In genomic region chr2:143551946-143552655, GRCh38 we compare ENCODE assay signal across 31 cellular contexts.
DNase-seq lines count a peak whose midpoint lies in the region; TF ChIP-seq lines count a peak whose summit lies in the region.
"Had no signal": no experiment of that assay in that cellular context is flagged by ENCODE, and none has a peak within 500 bp of the region (broad histone marks: within the 10 kb centered on the region; RNA-seq: fewer than 3 reads in every experiment).

No MANE protein-coding gene starts in this region.

- no CpG with 5 or more reads among the region's 9 CpGs for WGBS in trophoblast cell (ENCODE audit: extremely low coverage, insufficient coverage, insufficient read length)

- H3K4me2 ChIP-seq in trophoblast cell (ENCODE audit: low read length) = no peak overlapping the region

- H3K9me3 ChIP-seq in SJCRH30 (replicated peaks) (no peaks in the 10 kb centered on the region), trophoblast cell (ENCODE audit: insufficient read depth, low read depth, low read length) (no peaks in the 10 kb centered on the region)
- H3K9me3 ChIP-seq: ascending aorta, HAP-1, right lobe of liver had no signal

- CTCF ChIA-PET in activated naive CD4-positive, alpha-beta T cell treated with anti-CD3 and anti-CD28 coated beads, Interleukin-2, amount 10 ng/mL, durations not matched to agents 7 days and 5 days (lab: Charles Lee) = no interaction called here

- H3K4me1 Mint-ChIP-seq in activated naive CD4-positive, alpha-beta T cell treated with anti-CD3 and anti-CD28 coated beads, Interleukin-2, amount 10 ng/mL, durations not matched to agents 7 days and 5 days = no peaks in the 10 kb centered on the region
- H3K4me1 Mint-ChIP-seq: neural crest cell had no signal

- H3K79me2 ChIP-seq in trophoblast cell (ENCODE audit: control insufficient read depth, insufficient read depth, low read length, poor library complexity) = no peaks in the 10 kb centered on the region

- H3K18ac ChIP-seq in trophoblast cell (ENCODE audit: low read length) = no peak overlapping the region

- H3K36me3 Mint-ChIP-seq in activated naive CD4-positive, alpha-beta T cell treated with anti-CD3 and anti-CD28 coated beads, Interleukin-2, amount 10 ng/mL, durations not matched to agents 7 days and 5 days = peaks cover 38% of the 10 kb centered on the region

- H4K12ac ChIP-seq in trophoblast cell (ENCODE audit: low read depth, low read length) = no peak overlapping the region

- H2BK5ac ChIP-seq in trophoblast cell (ENCODE audit: low read depth, low read length, poor library complexity) = no peak overlapping the region

- DNase-seq in EL (peak; percentile 3), SJCRH30 (peak; percentile 43 to 80), fibroblast of villous mesenchyme (ENCODE audit: low read depth) (peak; percentile 73), trophoblast cell (peak; percentile 45 to 65), SW 1271 (lab: John Stamatoyannopoulos, UW) (no peak), hippocampal formation (lab: John Stamatoyannopoulos, UW) (no peak), activated gamma-delta T cell treated with Interleukin-2 at 50 U/mL for 16 hours (no peak)
- no peak for DNase-seq in activated naive CD4-positive, alpha-beta T cell treated with anti-CD3 and anti-CD28 coated beads, Interleukin-2, amount 10 ng/mL, durations not matched to agents 7 days and 5 days
- DNase-seq: activated CD4-positive, alpha-beta T cell treated with anti-CD3 and anti-CD28 coated beads for 4 hours; activated CD8-positive, alpha-beta T cell treated with anti-CD3 and anti-CD28 coated beads, Interleukin-2, amount 10 ng/mL, durations not matched to agents 7 days and 5 days; activated naive CD8-positive, alpha-beta T cell treated with anti-CD3 and anti-CD28 coated beads for 36 hours; CD8-positive, alpha-beta memory T cell; cortex of kidney; effector memory CD4-positive, alpha-beta T cell; foreskin fibroblast; head of caudate nucleus; KBM-7; MM.1S; NCI-H1930; NCI-H524 treated with DMSO at 0.1 percent for 48 hours; PC-3; right lobe of liver; Right ventricle myocardium superior; stimulated activated CD4-positive, alpha-beta T cell treated with anti-CD3 and anti-CD28 coated beads, Interleukin-4, amount 100 ng/mL, for 4 hours had no signal

- H3K36me3 ChIP-seq in SJCRH30 (no peaks in the 10 kb centered on the region), trophoblast cell (ENCODE audit: control insufficient read depth in 1 of 2, insufficient read depth in 2 of 2, low read length in 2 of 2) (no peaks in the 10 kb centered on the region)
- H3K36me3 ChIP-seq: ascending aorta, HAP-1, right lobe of liver had no signal

- no peak overlapping the region for H4K91ac ChIP-seq in trophoblast cell (ENCODE audit: low read depth, low read length)

- H3K4ac ChIP-seq in trophoblast cell (ENCODE audit: low read depth, low read length) = no peak overlapping the region

- TF ChIP-seq CTCF in fibroblast of villous mesenchyme (IDR thresholded peaks at IDR 0.05; ENCODE audit: insufficient read depth, low read depth, low read length) = no peak

- H2BK12ac ChIP-seq in trophoblast cell (ENCODE audit: low read length) = no peak overlapping the region

- no peaks in the 10 kb centered on the region for H3K79me1 ChIP-seq in trophoblast cell (ENCODE audit: low read length)

- peak overlapping the region; percentile 38 for H3K4me3 ChIP-seq in SJCRH30
- H3K4me3 ChIP-seq in fibroblast of villous mesenchyme (ENCODE audit: low read depth, low read length) = no peak overlapping the region
- no peak overlapping the region for H3K4me3 ChIP-seq in trophoblast cell (ENCODE audit: low read depth, low read length)
- H3K4me3 ChIP-seq: ascending aorta, HAP-1, right lobe of liver, tibial nerve had no signal

- H3K9me3 Mint-ChIP-seq in activated naive CD4-positive, alpha-beta T cell treated with anti-CD3 and anti-CD28 coated beads, Interleukin-2, amount 10 ng/mL, durations not matched to agents 7 days and 5 days = no peaks in the 10 kb centered on the region
- H3K9me3 Mint-ChIP-seq: activated naive CD8-positive, alpha-beta T cell treated with anti-CD3 and anti-CD28 coated beads for 36 hours; activated T-helper 2 cell treated with anti-CD3 and anti-CD28 coated beads, Interferon-gamma antibody, Interleukin-2, Interleukin-4, amounts not matched to agents 10 μg/mL and 5 μg/mL and 100 μg/mL, durations not matched to agents 14 hours and 24 hours and 36 hours; CD8-positive, alpha-beta memory T cell; T-helper 2 cell treated with Interferon-gamma antibody and Interleukin-4, amounts not matched to agents 5 μg/mL and 100 μg/mL, for 36 hours had no signal

- H2BK120ac ChIP-seq in trophoblast cell (ENCODE audit: insufficient read depth, low read length, poor library complexity) = no peak overlapping the region

- H3K27ac ChIP-seq in SJCRH30 (peak overlapping the region; percentile 51), trophoblast cell (ENCODE audit: low read depth, low read length) (peak overlapping the region; percentile 6)
- H3K27ac ChIP-seq: ascending aorta, epithelial cell of prostate, right lobe of liver, tibial nerve had no signal

- H2AK5ac ChIP-seq in trophoblast cell (ENCODE audit: low read length) = no peak overlapping the region

- H3K27me3 ChIP-seq in SJCRH30 (no peaks in the 10 kb centered on the region), trophoblast cell (ENCODE audit: insufficient read depth, low read length) (no peaks in the 10 kb centered on the region)
- H3K27me3 ChIP-seq: ascending aorta, right lobe of liver, tibial nerve had no signal

- H3K14ac ChIP-seq in trophoblast cell (ENCODE audit: low read length) = no peak overlapping the region

- no peaks in the 10 kb centered on the region for H3K27me3 Mint-ChIP-seq in activated naive CD4-positive, alpha-beta T cell treated with anti-CD3 and anti-CD28 coated beads, Interleukin-2, amount 10 ng/mL, durations not matched to agents 7 days and 5 days
- H3K27me3 Mint-ChIP-seq: activated naive CD8-positive, alpha-beta T cell treated with anti-CD3 and anti-CD28 coated beads for 36 hours; CD8-positive, alpha-beta memory T cell had no signal

- H3K4me3 Mint-ChIP-seq in activated naive CD4-positive, alpha-beta T cell treated with anti-CD3 and anti-CD28 coated beads, Interleukin-2, amount 10 ng/mL, durations not matched to agents 7 days and 5 days = no peak overlapping the region
- H3K4me3 Mint-ChIP-seq: activated CD8-positive, alpha-beta T cell treated with anti-CD3 and anti-CD28 coated beads, Interleukin-2, amount 10 ng/mL, durations not matched to agents 7 days and 5 days; activated naive CD8-positive, alpha-beta T cell treated with anti-CD3 and anti-CD28 coated beads for 36 hours; CD8-positive, alpha-beta memory T cell; neural crest cell; T-helper 2 cell treated with Interferon-gamma antibody and Interleukin-4, amounts not matched to agents 5 μg/mL and 100 μg/mL, for 36 hours had no signal

- H3K27ac Mint-ChIP-seq in activated naive CD4-positive, alpha-beta T cell treated with anti-CD3 and anti-CD28 coated beads, Interleukin-2, amount 10 ng/mL, durations not matched to agents 7 days and 5 days = no peak overlapping the region
- H3K27ac Mint-ChIP-seq: activated CD8-positive, alpha-beta T cell treated with anti-CD3 and anti-CD28 coated beads, Interleukin-2, amount 10 ng/mL, durations not matched to agents 7 days and 5 days; activated naive CD8-positive, alpha-beta T cell treated with anti-CD3 and anti-CD28 coated beads for 36 hours; activated T-helper 2 cell treated with anti-CD3 and anti-CD28 coated beads, Interferon-gamma antibody, Interleukin-2, Interleukin-4, amounts not matched to agents 10 μg/mL and 5 μg/mL and 100 μg/mL, durations not matched to agents 14 hours and 24 hours and 36 hours; T-helper 2 cell treated with Interferon-gamma antibody and Interleukin-4, amounts not matched to agents 5 μg/mL and 100 μg/mL, for 36 hours had no signal

- no peak overlapping the region for H3K23ac ChIP-seq in trophoblast cell (ENCODE audit: low read length)

- H3K9ac ChIP-seq in trophoblast cell (ENCODE audit: low read length) = no peak overlapping the region

- H3K4me1 ChIP-seq in SJCRH30 (peaks cover 18% of the 10 kb centered on the region; the same call in 1 of the 2 replicates), trophoblast cell (ENCODE audit: control insufficient read depth in 1 of 2, insufficient read depth in 2 of 2, low read length in 2 of 2) (peaks cover 0 to 2% of the 10 kb centered on the region in 2 experiments)
- H3K4me1 ChIP-seq: ascending aorta, HAP-1, right lobe of liver had no signal

- no peak overlapping the region for H4K8ac ChIP-seq in trophoblast cell (ENCODE audit: low read depth, low read length)

- no peak overlapping the region for H2AFZ ChIP-seq in trophoblast cell (ENCODE audit: insufficient read depth, low read length, poor library complexity)

Comparison
In these comparisons a context has a peak if more than half of its experiments do, and no peak if none do; other contexts are left out.
1. DNase-seq: peak in EL (single experiment), SJCRH30 (2 of 2), fibroblast of villous mesenchyme (single experiment) and trophoblast cell (2 of 2); none in SW 1271 (0 of 2), hippocampal formation (0 of 2), activated gamma-delta T cell treated with Interleukin-2 at 50 U/mL for 16 hours (single experiment) and activated naive CD4-positive, alpha-beta T cell treated with anti-CD3 and anti-CD28 coated beads, Interleukin-2, amount 10 ng/mL, durations not matched to agents 7 days and 5 days (single experiment).